ENCODE assay signal across 9 cellular contexts in genomic region chr15:31367730-31368344, GRCh38. TPM values are rescaled to one million over a fixed set of nuclear protein-coding genes. Genes with fewer than 3 reads are reported as not detected.
A peak's percentile ranks its signal among the peaks of the same experiment; 100 is the strongest.
DNase-seq lines count a peak whose midpoint lies in the region; ATAC-seq and TF ChIP-seq lines count a peak whose summit lies in the region.
"Had no signal": no experiment of that assay in that cellular context is flagged by ENCODE, and none has a peak within 500 bp of the region (broad histone marks: within the 10 kb centered on the region; RNA-seq: fewer than 3 reads in every experiment).

No MANE protein-coding gene starts in this region.

- H3K36me3 ChIP-seq in esophagus (ENCODE audit: control insufficient read depth in 2 of 2, insufficient read depth in 2 of 2, low read length in 1 of 2) (peaks cover 0 to 8% of the 10 kb centered on the region in 2 donors), stomach smooth muscle (ENCODE audit: control insufficient read depth in 2 of 2, insufficient read depth in 2 of 2, low read length in 2 of 2) (peaks cover 2 to 3% of the 10 kb centered on the region in 2 donors)

- no peak for DNase-seq in activated CD4-positive, CD25-positive, alpha-beta regulatory T cell treated with anti-CD3 and anti-CD28 coated beads, Interleukin-2, amount 50 U/mL, for 72 hours
- peak; percentile 86 for DNase-seq in NB4 (ENCODE audit: low read depth)
- DNase-seq in A172 (ENCODE audit: low spot score), result no peak
- no peak for DNase-seq in occipital lobe (lab: John Stamatoyannopoulos, UW)

- peak; percentile 41 to 52 for ATAC-seq in activated CD4-positive, CD25-positive, alpha-beta regulatory T cell treated with anti-CD3 and anti-CD28 coated beads, Interleukin-2, amount 50 U/mL, for 24 hours
- no peak for ATAC-seq in GM21526 (IDR thresholded peaks at IDR 0.05; ENCODE audit: low FRiP score, unreplicated experiment)
- ATAC-seq: A549 had no signal

- no peak overlapping the region for H3K9ac ChIP-seq in stomach smooth muscle (ENCODE audit: low read length in 2 of 2)

- H3K9me3 ChIP-seq in esophagus (ENCODE audit: control insufficient read depth in 2 of 2, insufficient read depth in 1 of 2, low read depth in 1 of 2, low read length in 1 of 2), result no peaks in the 10 kb centered on the region
- H3K9me3 ChIP-seq in stomach smooth muscle (ENCODE audit: control insufficient read depth in 2 of 2, low read length in 2 of 2), result no peaks in the 10 kb centered on the region

- peak overlapping the region; percentile 88 to 92 for H3K27ac ChIP-seq in esophagus (ENCODE audit: low read depth in 2 of 2, low read length in 1 of 2)
- H3K27ac ChIP-seq in stomach smooth muscle (ENCODE audit: low read length), result peak overlapping the region; percentile 37
- H3K27ac ChIP-seq: A549 had no signal

- 69 to 73% methylated on average over 13 of the region's 13 CpGs for WGBS in esophagus, 2 donors

- H3K27me3 ChIP-seq in esophagus (ENCODE audit: control insufficient read depth in 1 of 2, insufficient read depth in 2 of 2, low read length in 2 of 2) (no peaks in the 10 kb centered on the region), stomach smooth muscle (ENCODE audit: control insufficient read depth in 1 of 2, insufficient read depth in 2 of 2, low read length in 2 of 2) (no peaks in the 10 kb centered on the region)

- H3K4me1 ChIP-seq in esophagus (ENCODE audit: control insufficient read depth in 2 of 2, insufficient read depth in 2 of 2, low read length in 1 of 2) (peaks cover 11 to 33% of the 10 kb centered on the region in 2 donors), stomach smooth muscle (ENCODE audit: control insufficient read depth, insufficient read depth, low read length) (peaks cover 42% of the 10 kb centered on the region)

- H3K4me3 ChIP-seq in NB4 (ENCODE audit: low read depth, low read length) (peak overlapping the region; percentile 25), esophagus (ENCODE audit: low read depth in 1 of 2, low read length in 2 of 2) (no peak overlapping the region), stomach smooth muscle (ENCODE audit: low read length in 2 of 2) (no peak overlapping the region)
- H3K4me3 ChIP-seq: A549 had no signal

- no peak for TF ChIP-seq POLR2A in NB4 (IDR thresholded peaks at IDR 0.05; ENCODE audit: extremely low read depth, insufficient read length)

- no peak for TF ChIP-seq CTCF in NB4 (IDR thresholded peaks at IDR 0.05; ENCODE audit: low read depth, low read length)

RNA-seq across cellular contexts. Expression of gene KLF13, which starts 41.2 kb away (rescaled TPM):
- 10 to 100 TPM in 1 of 2 donors, 1 to 10 TPM in 1; 9.0 to 20.9 TPM for polyA plus RNA-seq in esophagus
- total RNA-seq in A172 (2014; rRNA removed; shearing (Covaris generic)), result 19.6 and 27.9 TPM in 2 replicates
- 47.9 TPM for total RNA-seq in occipital lobe
